31 cellular contexts compared by ENCODE assay signal in the genomic region with DNA sequence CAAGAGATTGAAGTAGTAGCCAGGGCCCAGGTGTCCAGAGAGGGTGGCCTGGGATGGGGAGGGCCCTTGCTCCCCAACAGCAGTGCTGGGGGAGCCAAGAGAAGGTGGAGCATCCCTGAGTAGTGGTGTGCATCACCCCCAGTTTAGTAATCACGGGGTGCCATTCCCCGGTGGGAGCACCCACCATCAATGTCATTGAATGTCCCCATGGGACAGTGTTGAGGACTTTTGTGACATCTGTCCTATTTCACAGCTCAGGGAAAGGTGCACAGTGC. TPM values are rescaled to one million over a fixed set of nuclear protein-coding genes. Genes with fewer than 3 reads are reported as not detected.
"Had no signal": no experiment of that assay in that cellular context is flagged by ENCODE, and none has a peak within 500 bp of the region (broad histone marks: within the 10 kb centered on the region; RNA-seq: fewer than 3 reads in every experiment).

No MANE protein-coding gene starts in this region.

- FAIRE-seq: astrocyte, bronchial epithelial cell, frontal cortex had no signal

- H3K27ac ChIP-seq: brain microvascular endothelial cell, coronary artery, dorsolateral prefrontal cortex, heart left ventricle, WERI-Rb-1 had no signal

- DNase-seq: activated B cell treated with CpG ODN at 0.5 μM for 24 hours; activated CD4-positive, alpha-beta T cell treated with anti-CD3 and anti-CD28 coated beads for 48 hours; activated CD4-positive, alpha-beta T cell treated with anti-CD3 and anti-CD28 coated beads, Interleukin-2, amount 50 U/mL, for 1 hour; activated CD4-positive, alpha-beta T cell treated with anti-CD3 and anti-CD28 coated beads, Interleukin-2, amount 50 U/mL, for 48 hours; activated CD8-positive, alpha-beta memory T cell treated with anti-CD3 and anti-CD28 coated beads for 24 hours; activated CD8-positive, alpha-beta T cell treated with anti-CD3 and anti-CD28 coated beads for 36 hours; activated effector memory CD4-positive, alpha-beta T cell treated with Interleukin-2 at 50 U/mL for 16 hours; activated gamma-delta T cell treated with Interleukin-2 at 50 U/mL for 16 hours; activated naive CD4-positive, alpha-beta T cell treated with anti-CD3 and anti-CD28 coated beads, Interleukin-2, amount 50 U/mL, for 16 hours; activated naive CD4-positive, alpha-beta T cell treated with Interleukin-2 at 50 U/mL for 16 hours; activated T-cell treated with anti-CD3 and anti-CD28 coated beads, Interleukin-2, amount 50 U/mL, for 4 hours; amniotic stem cell; anterior cingulate cortex; brain microvascular endothelial cell; effector memory CD4-positive, alpha-beta T cell; endodermal cell; foreskin fibroblast; T-helper 17 cell; T1000; WERI-Rb-1 had no signal

- H3K36me3 ChIP-seq: brain microvascular endothelial cell, heart left ventricle, WERI-Rb-1 had no signal

- ATAC-seq: activated CD4-positive, CD25-positive, alpha-beta regulatory T cell treated with anti-CD3 and anti-CD28 coated beads, Interleukin-2, amount 50 U/mL, for 24 hours; activated CD8-positive, alpha-beta T cell treated with anti-CD3 and anti-CD28 coated beads for 36 hours; activated T-cell treated with anti-CD3 and anti-CD28 coated beads, Interleukin-2, amount 50 U/mL, for 4 hours; activated T-helper 17 cell treated with anti-CD3 and anti-CD28 coated beads, Interleukin-2, amount 50 U/mL, for 72 hours; esophagus mucosa; heart left ventricle; T-helper 17 cell had no signal

- H3K4me3 ChIP-seq: coronary artery, dorsolateral prefrontal cortex, heart left ventricle had no signal

- H3K9me3 ChIP-seq: heart left ventricle had no signal

RNA-seq across cellular contexts. Expression of gene CPZ, which starts 4.4 kb away (rescaled TPM):
- total RNA-seq: activated B cell treated with CpG ODN at 0.5 μM for 24 hours; activated CD8-positive, alpha-beta T cell treated with anti-CD3 and anti-CD28 coated beads for 36 hours; activated T-cell treated with anti-CD3 and anti-CD28 coated beads, Interleukin-2, amount 50 U/mL, for 4 hours; activated T-helper 17 cell treated with anti-CD3 and anti-CD28 coated beads, Interleukin-2, amount 50 U/mL, for 72 hours; T-helper 17 cell had no signal

RNA-seq across cellular contexts. Expression of gene GPR78, which starts 7.9 kb away (rescaled TPM):
- total RNA-seq: activated B cell treated with CpG ODN at 0.5 μM for 24 hours; activated CD8-positive, alpha-beta T cell treated with anti-CD3 and anti-CD28 coated beads for 36 hours; activated T-cell treated with anti-CD3 and anti-CD28 coated beads, Interleukin-2, amount 50 U/mL, for 4 hours; activated T-helper 17 cell treated with anti-CD3 and anti-CD28 coated beads, Interleukin-2, amount 50 U/mL, for 72 hours; cardiac septum; epithelial cell of proximal tubule; T-helper 17 cell had no signal
- polyA plus RNA-seq: heart left ventricle had no signal
